12 cellular contexts compared by ENCODE assay signal in the genomic region with DNA sequence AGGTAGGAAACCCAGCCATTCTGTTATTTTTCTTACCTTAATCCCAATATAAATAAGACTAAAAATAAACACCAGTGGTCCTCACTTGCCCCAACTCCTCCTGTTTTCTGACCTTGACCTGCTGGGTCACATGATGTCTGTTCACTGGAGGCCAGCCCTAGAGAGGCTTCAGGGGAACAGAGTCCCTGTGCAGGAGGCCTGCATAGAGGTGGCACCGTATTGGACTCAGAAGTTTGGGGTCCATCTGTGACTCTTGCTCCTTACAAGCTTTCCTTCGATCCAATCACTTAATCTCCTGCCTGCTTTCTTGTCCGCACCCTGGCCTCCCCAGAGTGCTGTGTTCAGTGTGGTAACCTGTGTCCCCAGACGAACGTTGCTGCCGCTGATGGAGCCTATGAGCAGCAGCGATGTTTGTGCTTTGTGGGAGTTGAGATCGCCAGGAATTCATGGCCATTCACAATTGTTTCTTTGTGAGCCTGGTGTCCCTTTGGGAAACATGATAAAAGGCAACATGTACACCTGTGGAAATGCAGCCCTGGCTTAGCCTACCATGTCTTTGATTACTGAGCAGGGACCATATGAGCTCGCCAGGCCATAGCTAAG. TPM values are rescaled to one million over a fixed set of nuclear protein-coding genes. Genes with fewer than 3 reads are reported as not detected.
DNase-seq lines count a peak whose midpoint lies in the region; ATAC-seq, FAIRE-seq and TF ChIP-seq lines count a peak whose summit lies in the region.
"Had no signal": no experiment of that assay in that cellular context is flagged by ENCODE, and none has a peak within 500 bp of the region (broad histone marks: within the 10 kb centered on the region; RNA-seq: fewer than 3 reads in every experiment).

No MANE protein-coding gene starts in this region.

- no peak overlapping the region for H3K9ac ChIP-seq in HepG2 (ENCODE audit: insufficient read depth, low read depth, low read length)
- no peak overlapping the region for H3K9ac ChIP-seq in K562 (ENCODE audit: insufficient read depth in 1 of 2, low read depth in 2 of 2, low read length in 2 of 2)

- in situ Hi-C loops in HepG2 (cut with HindIII; ENCODE audit: extremely low pct_ligation_motif_present, low pct_unique_long_range_greater_than_20kb) (no loop called here), K562 (cut with MboI) (loop anchor here (5.0 kb wide), 1 partner anchor 60 kb away; no protein-coding TSS in a partner anchor)

- TF ChIP-seq CTCF in HepG2 (CRISPR knock-in tag; IDR thresholded peaks at IDR 0.05) (no peak), right lobe of liver (IDR thresholded peaks at IDR 0.05) (no peak), K562 (IDR thresholded peaks at IDR 0.05 in 2 of 3, conservative IDR thresholded peaks at IDR 0.05 in 1 of 3; ENCODE audit: insufficient read depth in 2 of 3, low read depth in 1 of 3, low read length in 3 of 3) (no peak), GM10266 (IDR thresholded peaks at IDR 0.05; ENCODE audit: control insufficient read depth, insufficient read depth, low read depth, missing control alignments) (no peak)

- H3K4me3 ChIP-seq in HepG2 (replicated peaks in 1 of 3; ENCODE audit: insufficient read depth in 1 of 3, low read depth in 2 of 3, low read length in 3 of 3): no peak overlapping the region
- no peak overlapping the region for H3K4me3 ChIP-seq in right lobe of liver
- H3K4me3 ChIP-seq in K562: no peak overlapping the region
- H3K4me3 ChIP-seq: testis had no signal

- CTCF ChIA-PET in HepG2 (lab: Yijun Ruan, JAX; ENCODE audit: low intra/inter-chr PET ratio, low total read pairs) (no interaction called here), K562 (lab: Yijun Ruan, JAX; ENCODE audit: low intra/inter-chr PET ratio) (no interaction called here)

- H3K27me3 ChIP-seq in HepG2 (ENCODE audit: control insufficient read depth in 1 of 2, insufficient read depth in 2 of 2, low read length in 2 of 2) (no peaks in the 10 kb centered on the region), right lobe of liver (no peaks in the 10 kb centered on the region), K562 (ENCODE audit: control insufficient read depth in 2 of 2, insufficient read depth in 2 of 2, low read length in 2 of 2) (no peaks in the 10 kb centered on the region)
- H3K27me3 ChIP-seq: testis had no signal

- intact Hi-C loops in HepG2 (cut with micrococcal nuclease; ENCODE audit: unreplicated experiment) (no loop called here), right lobe of liver (cut with DNase I) (no loop called here), K562 (cut with micrococcal nuclease) (no loop called here)

- H3K4me2 ChIP-seq in HepG2 (ENCODE audit: low read depth, low read length) (peak overlapping the region; percentile 13; the same call in 1 of the 2 replicates), K562 (ENCODE audit: insufficient read depth, low read length) (no peak overlapping the region)

- FAIRE-seq in HepG2 (lab: Jason Lieb, UNC) (no peak), K562 (lab: Jason Lieb, UNC) (no peak)

- H2AFZ ChIP-seq in HepG2 (ENCODE audit: low read length): no peak overlapping the region
- H2AFZ ChIP-seq in K562 (ENCODE audit: low read depth, low read length): no peak overlapping the region

- POLR2A ChIA-PET in HepG2 (lab: Yijun Ruan, JAX): no interaction called here
- POLR2A ChIA-PET in K562 (lab: Yijun Ruan, JAX): interaction anchor here (0.6 to 1.1 kb wide), 4 partner anchors 9 to 513 kb away, joined by 3 to 6 read pairs (median 4); no protein-coding TSS in a partner anchor

- H3K36me3 ChIP-seq in HepG2 (replicated peaks in 1 of 2; ENCODE audit: control insufficient read depth in 1 of 2, insufficient read depth in 2 of 2, low read length in 2 of 2) (peaks cover 4 to 9% of the 10 kb centered on the region in 2 experiments; a peak in 3 of 5 replicates), right lobe of liver (no peaks in the 10 kb centered on the region), K562 (ENCODE audit: control insufficient read depth, insufficient read depth, low read length) (peaks cover 6% of the 10 kb centered on the region; the same call in 2 of the 3 replicates)

- TF ChIP-seq EP300 in HepG2 (IDR thresholded peaks at IDR 0.05; ENCODE audit: low read depth in 2 of 2, low read length in 2 of 2) (no peak), HepG2 (CRISPR knock-in tag; IDR thresholded peaks at IDR 0.05; ENCODE audit: borderline replicate concordance) (no peak), K562 (IDR thresholded peaks at IDR 0.05; ENCODE audit: low read length) (no peak)

- peak; percentile 65 for ATAC-seq in HepG2
- no peak for ATAC-seq in right lobe of liver
- peak; percentile 17 for ATAC-seq in HG03342 (IDR thresholded peaks at IDR 0.05; ENCODE audit: unreplicated experiment)
- ATAC-seq in K562: no peak
- no peak for ATAC-seq in HG02623 (IDR thresholded peaks at IDR 0.05; ENCODE audit: unreplicated experiment)

- H3K9me1 ChIP-seq in K562 (ENCODE audit: control insufficient read depth, insufficient read depth, low read length): no peaks in the 10 kb centered on the region

- no TSS peak for BruUV-seq in HepG2 (replicated peaks; lab: Mats Ljungman, UMichigan)
- no TSS peak for BruUV-seq in K562 (replicated peaks; lab: Mats Ljungman, UMichigan)

- H3K27ac ChIP-seq in HepG2 (ENCODE audit: extremely low read length, insufficient read depth, low read length) (no peak overlapping the region), right lobe of liver (peak overlapping the region in 1 of 3 donors; percentile 49), K562 (ENCODE audit: extremely low read depth, low read depth, low read length) (no peak overlapping the region)
- H3K27ac ChIP-seq: testis had no signal

- no peak for TF ChIP-seq POLR2A in HepG2 (IDR thresholded peaks at IDR 0.05; ENCODE audit: insufficient read depth in 1 of 2, low read depth in 2 of 2, low read length in 2 of 2)
- no peak for TF ChIP-seq POLR2A in right lobe of liver (IDR thresholded peaks at IDR 0.05)
- no peak for TF ChIP-seq POLR2A in K562 (conservative IDR thresholded peaks at IDR 0.05)

- DNase-seq in HepG2 (ENCODE audit: low spot score) (peak; percentile 45), right lobe of liver (no peak), K562 (ENCODE audit: extremely low read depth in 1 of 4, low spot score in 3 of 4) (no peak), Kasumi-1 (lab: John Stamatoyannopoulos, UW) (no peak), NOMO-1 treated with DMSO at 0.1 percent for 48 hours (lab: John Stamatoyannopoulos, UW; ENCODE audit: unreplicated experiment) (no peak), GM10266 (ENCODE audit: extremely low spot score) (no peak)
- DNase-seq: kidney glomerular epithelial cell, NCI-H526 treated with DMSO at 0.1 percent for 48 hours, occipital lobe, testis had no signal

- peaks cover 3% of the 10 kb centered on the region; the same call in 1 of the 2 replicates for H4K20me1 ChIP-seq in HepG2 (ENCODE audit: insufficient read depth, low read length)
- H4K20me1 ChIP-seq in K562 (replicated peaks; ENCODE audit: control insufficient read depth, insufficient read depth, low read length): no peaks in the 10 kb centered on the region

- H3K79me2 ChIP-seq in HepG2 (ENCODE audit: insufficient read depth, low read length) (no peaks in the 10 kb centered on the region), K562 (ENCODE audit: control insufficient read depth, insufficient read depth, low read length) (no peaks in the 10 kb centered on the region)

- peaks cover 23% of the 10 kb centered on the region for H3K4me1 ChIP-seq in HepG2 (ENCODE audit: insufficient read depth, low read length)
- peaks cover 0 to 16% (median 0%) of the 10 kb centered on the region in 4 donors for H3K4me1 ChIP-seq in right lobe of liver
- H3K4me1 ChIP-seq in K562 (replicated peaks in 1 of 2; ENCODE audit: control insufficient read depth in 2 of 2, insufficient read depth in 2 of 2, low read length in 2 of 2): no peaks in the 10 kb centered on the region; a peak in 2 of 5 replicates

- TF ChIP-seq RAD21 in HepG2 (CRISPR knock-in tag; IDR thresholded peaks at IDR 0.05): no peak
- TF ChIP-seq RAD21 in K562 (CRISPR knock-in tag; conservative IDR thresholded peaks at IDR 0.05 in 1 of 2, IDR thresholded peaks at IDR 0.05 in 1 of 2): no peak

- no peaks in the 10 kb centered on the region for H3K9me3 ChIP-seq in HepG2 (ENCODE audit: low read length)
- no peaks in the 10 kb centered on the region for H3K9me3 ChIP-seq in right lobe of liver
- no peaks in the 10 kb centered on the region for H3K9me3 ChIP-seq in K562 (replicated peaks; ENCODE audit: control insufficient read depth, insufficient read depth, low read depth, low read length)
- H3K9me3 ChIP-seq: testis had no signal

- 81% methylated on average over 9 of the region's 9 CpGs for WGBS in HepG2 (ENCODE audit: low lambda C conversion rate)
- 91% methylated on average over 7 of the region's 9 CpGs for WGBS in right lobe of liver (ENCODE audit: insufficient coverage, low coverage, low lambda C conversion rate, missing lambda C conversion rate)
- WGBS in K562 (ENCODE audit: insufficient coverage, low coverage, missing lambda C conversion rate): 88% methylated on average over 9 of the region's 9 CpGs

RNA-seq across cellular contexts. Expression of a gene that starts 4.7 kb away (rescaled TPM):
- total RNA-seq in HepG2 (2016; rRNA removed; fragmentation: Illumina TruSeq; extraction: Trizol): not detected in 2 replicates
- total RNA-seq in HepG2 (2016; cell fraction: cytosol; rRNA removed; fragmentation: Illumina TruSeq; extraction: Trizol; ENCODE audit: low read depth): not detected in 2 replicates
- total RNA-seq in HepG2 (2016; cell fraction: insoluble cytoplasmic fraction; rRNA removed; fragmentation: Illumina TruSeq; extraction: Trizol): not detected in 2 replicates
- total RNA-seq in HepG2 (2016; cell fraction: membrane; rRNA removed; fragmentation: Illumina TruSeq; extraction: Trizol): not detected in 2 replicates
- total RNA-seq in HepG2 (2016; cell fraction: nucleus; rRNA removed; fragmentation: Illumina TruSeq; extraction: Trizol): not detected in 2 replicates
- polyA plus RNA-seq in HepG2 (2011; rRNA removed): not detected in 2 replicates
- not detected in 2 replicates for polyA plus RNA-seq in HepG2 (2011; cell fraction: cytosol; rRNA removed)
- polyA plus RNA-seq in HepG2 (2011; cell fraction: nucleus; rRNA removed): not detected in 2 replicates
- polyA plus RNA-seq in HepG2 (2012): 0.19 and 0.24 TPM in 2 replicates
- polyA plus RNA-seq in HepG2 (2016; cell fraction: cytosol; fragmentation: Illumina TruSeq; extraction: Trizol; ENCODE audit: low read depth): not detected in 2 replicates
- not detected in 2 replicates for polyA plus RNA-seq in HepG2 (2016; cell fraction: insoluble cytoplasmic fraction; fragmentation: Illumina TruSeq; extraction: Trizol; ENCODE audit: low read depth)
- polyA plus RNA-seq in HepG2 (2016; cell fraction: membrane; fragmentation: Illumina TruSeq; extraction: Trizol; ENCODE audit: low read depth): not detected in 2 replicates
- not detected in 2 replicates for polyA plus RNA-seq in HepG2 (2016; cell fraction: nucleus; fragmentation: Illumina TruSeq; extraction: Trizol; ENCODE audit: insufficient read depth, low read depth)
- not detected in 2 replicates for polyA minus RNA-seq in HepG2 (2011; rRNA and poly(A)+ RNA removed; ENCODE audit: low replicate concordance)
- not detected in 2 replicates for polyA minus RNA-seq in HepG2 (2011; cell fraction: cytosol; rRNA and poly(A)+ RNA removed)
- not detected in 2 replicates for polyA minus RNA-seq in HepG2 (2011; cell fraction: nucleus; rRNA and poly(A)+ RNA removed)
- 10 to 100 TPM in 1 of 6 experiments, 1 to 10 TPM in 5; 1.9 to 20.5 (median 3.4) TPM for total RNA-seq in right lobe of liver
- not detected in 2 replicates for total RNA-seq in K562 (2011; cell fraction: chromatin; rRNA removed; ENCODE audit: low replicate concordance)
- total RNA-seq in K562 (2011; cell fraction: nucleolus; rRNA removed): not detected in 2 replicates
- not detected in 2 replicates for total RNA-seq in K562 (2011; cell fraction: nucleoplasm; rRNA removed)
- not detected in 2 replicates for total RNA-seq in K562 (2014; rRNA removed)
- total RNA-seq in K562 (2014; rRNA removed; fragmentation: Illumina TruSeq; extraction: Trizol): not detected in 2 replicates
- not detected in 2 replicates for total RNA-seq in K562 (2015; rRNA removed; fragmentation: Illumina TruSeq; extraction: Trizol)
- not detected in 2 replicates for total RNA-seq in K562 (2021)
- not detected in 2 replicates for polyA plus RNA-seq in K562 (2011; rRNA removed)
- not detected in 2 replicates for polyA plus RNA-seq in K562 (2011; cell fraction: cytosol; rRNA removed)
- polyA plus RNA-seq in K562 (2011; cell fraction: nucleus; rRNA removed): not detected in 2 replicates
- 0.13 and 0.14 TPM in 2 replicates for polyA plus RNA-seq in K562 (2012)
- polyA plus RNA-seq in K562 (2014; fragmentation: Illumina TruSeq; extraction: Trizol): not detected in 2 replicates
- under 1 TPM in 1 of 2 experiments, not detected in 1; 0.07 TPM for polyA plus RNA-seq in K562 (2014; fragmentation: Nextera tagmentation; extraction: Ambion mirVana)
- polyA plus RNA-seq in K562 (2014; rRNA removed): not detected in 2 replicates
- polyA minus RNA-seq in K562 (2011; rRNA and poly(A)+ RNA removed): not detected in 2 replicates
- polyA minus RNA-seq in K562 (2011; cell fraction: cytosol; rRNA and poly(A)+ RNA removed): not detected in 2 replicates
- not detected in 2 replicates for polyA minus RNA-seq in K562 (2011; cell fraction: nucleus; rRNA and poly(A)+ RNA removed)

RNA-seq across cellular contexts. Expression of a gene that starts 16.1 kb away (rescaled TPM):
- 0.11 and 0.15 TPM in 2 replicates for total RNA-seq in HepG2 (2016; rRNA removed; fragmentation: Illumina TruSeq; extraction: Trizol)
- 0.09 and 0.10 TPM in 2 replicates for total RNA-seq in HepG2 (2016; cell fraction: cytosol; rRNA removed; fragmentation: Illumina TruSeq; extraction: Trizol; ENCODE audit: low read depth)
- 0.06 and 0.11 TPM in 2 replicates for total RNA-seq in HepG2 (2016; cell fraction: insoluble cytoplasmic fraction; rRNA removed; fragmentation: Illumina TruSeq; extraction: Trizol)
- 0.10 TPM in 1 of 2 replicates, not detected in the other for total RNA-seq in HepG2 (2016; cell fraction: membrane; rRNA removed; fragmentation: Illumina TruSeq; extraction: Trizol)
- total RNA-seq in HepG2 (2016; cell fraction: nucleus; rRNA removed; fragmentation: Illumina TruSeq; extraction: Trizol): 0.40 and 0.50 TPM in 2 replicates
- polyA plus RNA-seq in HepG2 (2011; rRNA removed): 0.01 and 0.05 TPM in 2 replicates
- 0.04 and 0.09 TPM in 2 replicates for polyA plus RNA-seq in HepG2 (2011; cell fraction: cytosol; rRNA removed)
- polyA plus RNA-seq in HepG2 (2011; cell fraction: nucleus; rRNA removed): 0.06 and 0.10 TPM in 2 replicates
- polyA plus RNA-seq in HepG2 (2012): 0.04 TPM in 1 of 2 replicates, not detected in the other
- polyA plus RNA-seq in HepG2 (2016; cell fraction: cytosol; fragmentation: Illumina TruSeq; extraction: Trizol; ENCODE audit: low read depth): 0.05 TPM in 1 of 2 replicates, not detected in the other
- polyA plus RNA-seq in HepG2 (2016; cell fraction: insoluble cytoplasmic fraction; fragmentation: Illumina TruSeq; extraction: Trizol; ENCODE audit: low read depth): 0.08 TPM in 1 of 2 replicates, not detected in the other
- polyA plus RNA-seq in HepG2 (2016; cell fraction: membrane; fragmentation: Illumina TruSeq; extraction: Trizol; ENCODE audit: low read depth): 0.06 TPM in 1 of 2 replicates, not detected in the other
- 0.20 and 0.56 TPM in 2 replicates for polyA plus RNA-seq in HepG2 (2016; cell fraction: nucleus; fragmentation: Illumina TruSeq; extraction: Trizol; ENCODE audit: insufficient read depth, low read depth)
- 0.05 TPM in 1 of 2 replicates, not detected in the other for polyA minus RNA-seq in HepG2 (2011; rRNA and poly(A)+ RNA removed; ENCODE audit: low replicate concordance)
- not detected in 2 replicates for polyA minus RNA-seq in HepG2 (2011; cell fraction: cytosol; rRNA and poly(A)+ RNA removed)
- polyA minus RNA-seq in HepG2 (2011; cell fraction: nucleus; rRNA and poly(A)+ RNA removed): 0.25 and 0.26 TPM in 2 replicates
- under 1 TPM in 4 of 6 experiments, not detected in 2; 0.12 to 0.25 (median 0.17) TPM for total RNA-seq in right lobe of liver
- not detected in 2 replicates for total RNA-seq in K562 (2011; cell fraction: chromatin; rRNA removed; ENCODE audit: low replicate concordance)
- total RNA-seq in K562 (2011; cell fraction: nucleolus; rRNA removed): not detected in 2 replicates
- 0.15 TPM in 1 of 2 replicates, not detected in the other for total RNA-seq in K562 (2011; cell fraction: nucleoplasm; rRNA removed)
- not detected in 2 replicates for total RNA-seq in K562 (2014; rRNA removed)
- total RNA-seq in K562 (2014; rRNA removed; fragmentation: Illumina TruSeq; extraction: Trizol): not detected in 2 replicates
- total RNA-seq in K562 (2015; rRNA removed; fragmentation: Illumina TruSeq; extraction: Trizol): not detected in 2 replicates
- not detected in 2 replicates for total RNA-seq in K562 (2021)
- polyA plus RNA-seq in K562 (2011; rRNA removed): 0.03 and 0.04 TPM in 2 replicates
- polyA plus RNA-seq in K562 (2011; cell fraction: cytosol; rRNA removed): not detected in 2 replicates
- 0.08 and 0.11 TPM in 2 replicates for polyA plus RNA-seq in K562 (2011; cell fraction: nucleus; rRNA removed)
- polyA plus RNA-seq in K562 (2012): not detected in 2 replicates
- polyA plus RNA-seq in K562 (2014; fragmentation: Illumina TruSeq; extraction: Trizol): not detected in 2 replicates
- polyA plus RNA-seq in K562 (2014; fragmentation: Nextera tagmentation; extraction: Ambion mirVana): not detected
- polyA plus RNA-seq in K562 (2014; rRNA removed): not detected in 2 replicates
- polyA minus RNA-seq in K562 (2011; rRNA and poly(A)+ RNA removed): not detected in 2 replicates
- polyA minus RNA-seq in K562 (2011; cell fraction: cytosol; rRNA and poly(A)+ RNA removed): not detected in 2 replicates
- polyA minus RNA-seq in K562 (2011; cell fraction: nucleus; rRNA and poly(A)+ RNA removed): not detected in 2 replicates

RNA-seq across cellular contexts. Expression of a gene that starts 48.3 kb away (rescaled TPM):
- total RNA-seq in HepG2 (2016; rRNA removed; fragmentation: Illumina TruSeq; extraction: Trizol) (175 and 204 TPM in 2 replicates), right lobe of liver (10 to 100 TPM in 5 of 6 experiments, 1 to 10 TPM in 1; 9.6 to 29.3 (median 15.5) TPM), K562 (2014; rRNA removed) (69.1 and 74.8 TPM in 2 replicates), K562 (2014; rRNA removed; fragmentation: Illumina TruSeq; extraction: Trizol) (81.2 and 105 TPM in 2 replicates), K562 (2015; rRNA removed; fragmentation: Illumina TruSeq; extraction: Trizol) (80.9 and 82.2 TPM in 2 replicates), K562 (2021) (65.8 and 66.1 TPM in 2 replicates)
- total RNA-seq in HepG2 (2016; cell fraction: cytosol; rRNA removed; fragmentation: Illumina TruSeq; extraction: Trizol; ENCODE audit: low read depth): 260 and 296 TPM in 2 replicates
- 189 and 192 TPM in 2 replicates for total RNA-seq in HepG2 (2016; cell fraction: insoluble cytoplasmic fraction; rRNA removed; fragmentation: Illumina TruSeq; extraction: Trizol)
- total RNA-seq in HepG2 (2016; cell fraction: membrane; rRNA removed; fragmentation: Illumina TruSeq; extraction: Trizol): 531 and 570 TPM in 2 replicates
- total RNA-seq in HepG2 (2016; cell fraction: nucleus; rRNA removed; fragmentation: Illumina TruSeq; extraction: Trizol): 102 and 120 TPM in 2 replicates
- polyA plus RNA-seq in HepG2 (2011; rRNA removed) (96.9 and 123 TPM in 2 replicates), K562 (2011; rRNA removed) (85.0 and 107 TPM in 2 replicates), K562 (2014; fragmentation: Illumina TruSeq; extraction: Trizol) (67.6 and 79.1 TPM in 2 replicates), K562 (2014; fragmentation: Nextera tagmentation; extraction: Ambion mirVana) (10 to 100 TPM; 12.2 to 16.3 TPM), K562 (2014; rRNA removed) (70.8 and 86.0 TPM in 2 replicates)
- 57.9 and 89.7 TPM in 2 replicates for polyA plus RNA-seq in HepG2 (2011; cell fraction: cytosol; rRNA removed)
- polyA plus RNA-seq in HepG2 (2011; cell fraction: nucleus; rRNA removed): 22.0 and 27.5 TPM in 2 replicates
- polyA plus RNA-seq in HepG2 (2012): 128 and 134 TPM in 2 replicates
- 385 and 459 TPM in 2 replicates for polyA plus RNA-seq in HepG2 (2016; cell fraction: cytosol; fragmentation: Illumina TruSeq; extraction: Trizol; ENCODE audit: low read depth)
- polyA plus RNA-seq in HepG2 (2016; cell fraction: insoluble cytoplasmic fraction; fragmentation: Illumina TruSeq; extraction: Trizol; ENCODE audit: low read depth): 218 and 221 TPM in 2 replicates
- 534 and 554 TPM in 2 replicates for polyA plus RNA-seq in HepG2 (2016; cell fraction: membrane; fragmentation: Illumina TruSeq; extraction: Trizol; ENCODE audit: low read depth)
- 143 and 144 TPM in 2 replicates for polyA plus RNA-seq in HepG2 (2016; cell fraction: nucleus; fragmentation: Illumina TruSeq; extraction: Trizol; ENCODE audit: insufficient read depth, low read depth)
- 23.0 and 41.2 TPM in 2 replicates for polyA minus RNA-seq in HepG2 (2011; rRNA and poly(A)+ RNA removed; ENCODE audit: low replicate concordance)
- 66.7 and 68.9 TPM in 2 replicates for polyA minus RNA-seq in HepG2 (2011; cell fraction: cytosol; rRNA and poly(A)+ RNA removed)
- polyA minus RNA-seq in HepG2 (2011; cell fraction: nucleus; rRNA and poly(A)+ RNA removed): 50.9 and 56.4 TPM in 2 replicates
- 42.0 and 73.0 TPM in 2 replicates for total RNA-seq in K562 (2011; cell fraction: chromatin; rRNA removed; ENCODE audit: low replicate concordance)
- 27.7 and 29.2 TPM in 2 replicates for total RNA-seq in K562 (2011; cell fraction: nucleolus; rRNA removed)
- 44.9 and 62.3 TPM in 2 replicates for total RNA-seq in K562 (2011; cell fraction: nucleoplasm; rRNA removed)
- 27.8 and 39.5 TPM in 2 replicates for polyA plus RNA-seq in K562 (2011; cell fraction: cytosol; rRNA removed)
- polyA plus RNA-seq in K562 (2011; cell fraction: nucleus; rRNA removed): 9.7 and 27.7 TPM in 2 replicates
- 58.8 and 97.2 TPM in 2 replicates for polyA plus RNA-seq in K562 (2012)
- 39.8 and 63.4 TPM in 2 replicates for polyA minus RNA-seq in K562 (2011; rRNA and poly(A)+ RNA removed)
- 24.4 and 27.4 TPM in 2 replicates for polyA minus RNA-seq in K562 (2011; cell fraction: cytosol; rRNA and poly(A)+ RNA removed)
- 16.8 and 24.0 TPM in 2 replicates for polyA minus RNA-seq in K562 (2011; cell fraction: nucleus; rRNA and poly(A)+ RNA removed)

Comparison
In these comparisons a context has a peak if more than half of its experiments do, and no peak if none do; other contexts are left out.
1. ATAC-seq: peak in HepG2 (single experiment) and HG03342 (single experiment); none in right lobe of liver (0 of 4), K562 (single experiment) and HG02623 (single experiment).